1 cellular context compared by ENCODE assay signal in genomic region chr22:37533995-37534394, GRCh38.
TF ChIP-seq lines count a peak whose summit lies in the region.

No MANE protein-coding gene starts in this region.

TF ChIP-seq in GM12878, 131 proteins besides CTCF, POLR2A, EP300 and RAD21 (continued from another document):
- TF ChIP-seq SIN3A (IDR thresholded peaks at IDR 0.05; ENCODE audit: low read depth, low read length): no peak
- no peak for TF ChIP-seq STAT3 (IDR thresholded peaks at IDR 0.05; ENCODE audit: low read depth, low read length)
- TF ChIP-seq E2F8 (IDR thresholded peaks at IDR 0.05; ENCODE audit: low read depth, partially characterized antibody): no peak
- no peak for TF ChIP-seq SUPT20H (IDR thresholded peaks at IDR 0.05; ENCODE audit: borderline replicate concordance, control insufficient read depth, low read depth, low read length)
- TF ChIP-seq TCF7 (IDR thresholded peaks at IDR 0.05; ENCODE audit: borderline replicate concordance): no peak
- no peak for TF ChIP-seq LARP7 (IDR thresholded peaks at IDR 0.05)
- TF ChIP-seq ESRRA (IDR thresholded peaks at IDR 0.05; ENCODE audit: low read length): no peak
- TF ChIP-seq MXI1 (IDR thresholded peaks at IDR 0.05; ENCODE audit: low read depth, low read length): no peak
- TF ChIP-seq ZNF24 (IDR thresholded peaks at IDR 0.05): no peak
- TF ChIP-seq IRF3 (IDR thresholded peaks at IDR 0.05): no peak
- no peak for TF ChIP-seq NKRF (conservative IDR thresholded peaks at IDR 0.05)
- TF ChIP-seq KAT2A (conservative IDR thresholded peaks at IDR 0.05; ENCODE audit: control insufficient read depth, low read depth, low read length): no peak
- TF ChIP-seq IKZF2 (IDR thresholded peaks at IDR 0.05): peak; percentile 84 to 85; a peak in 3 of 4 replicates
- TF ChIP-seq ZBTB11 (CRISPR knock-in tag; IDR thresholded peaks at IDR 0.05): no peak
- TF ChIP-seq RELB (IDR thresholded peaks at IDR 0.05; ENCODE audit: low read depth): peak; percentile 40; the same call in 1 of the 2 replicates
- TF ChIP-seq FOS (IDR thresholded peaks at IDR 0.05; ENCODE audit: borderline replicate concordance, extremely low read depth, insufficient read length): no peak
- TF ChIP-seq NR2F1 (conservative IDR thresholded peaks at IDR 0.05): no peak
- TF ChIP-seq FOXM1 (IDR thresholded peaks at IDR 0.05; ENCODE audit: low read depth, low read length): no peak
- TF ChIP-seq SKIL (IDR thresholded peaks at IDR 0.05; ENCODE audit: low read depth, poor library complexity, severe bottlenecking): no peak
- TF ChIP-seq EZH2 (IDR thresholded peaks at IDR 0.05; ENCODE audit: borderline replicate concordance, control insufficient read depth, low read depth, low read length): no peak
- TF ChIP-seq HSF1 (IDR thresholded peaks at IDR 0.05; ENCODE audit: low read depth, low read length): no peak
- TF ChIP-seq ZSCAN29 (IDR thresholded peaks at IDR 0.05): no peak
- no peak for TF ChIP-seq ZNF622 (IDR thresholded peaks at IDR 0.05)
- TF ChIP-seq PKNOX1 (IDR thresholded peaks at IDR 0.05): no peak
- no peak for TF ChIP-seq SRF (IDR thresholded peaks at IDR 0.05; ENCODE audit: low read depth in 2 of 2, low read length in 2 of 2)
- peak; percentile 65 for TF ChIP-seq GATAD2B (conservative IDR thresholded peaks at IDR 0.05; ENCODE audit: low read depth)
- TF ChIP-seq PBX3 (IDR thresholded peaks at IDR 0.05; ENCODE audit: insufficient replicate concordance, low read depth, low read length): no peak
- TF ChIP-seq MTA2 (IDR thresholded peaks at IDR 0.05; ENCODE audit: low read depth): peak; percentile 74; the same call in 1 of the 2 replicates
- TF ChIP-seq ZNF687 (IDR thresholded peaks at IDR 0.05): 0 out of 2 replicates have a peak, but pooled peaks have one; percentile 29
